ENCODE assay signal across 9 cellular contexts in genomic region chr14:35416108-35416750, GRCh38. TPM values are rescaled to one million over a fixed set of nuclear protein-coding genes. Genes with fewer than 3 reads are reported as not detected.
DNase-seq lines count a peak whose midpoint lies in the region; ATAC-seq and TF ChIP-seq lines count a peak whose summit lies in the region.
"Had no signal": no experiment of that assay in that cellular context is flagged by ENCODE, and none has a peak within 500 bp of the region (broad histone marks: within the 10 kb centered on the region; RNA-seq: fewer than 3 reads in every experiment).

No MANE protein-coding gene starts in this region.

- H3K4me3 ChIP-seq in CD8-positive, alpha-beta memory T cell (ENCODE audit: low read length) = peak overlapping the region; percentile 32
- no peak overlapping the region for H3K4me3 ChIP-seq in transverse colon
- H3K4me3 ChIP-seq in mucosa of descending colon = no peak overlapping the region
- H3K4me3 ChIP-seq: skin epidermis had no signal

- no peaks in the 10 kb centered on the region for H3K9me3 ChIP-seq in CD8-positive, alpha-beta memory T cell (ENCODE audit: low read length)
- no peaks in the 10 kb centered on the region for H3K9me3 ChIP-seq in T-helper 17 cell (ENCODE audit: control insufficient read depth, low read length, poor library complexity, severe bottlenecking)
- H3K9me3 ChIP-seq in transverse colon = no peaks in the 10 kb centered on the region
- no peaks in the 10 kb centered on the region for H3K9me3 ChIP-seq in mucosa of descending colon

- H3K4me1 ChIP-seq in CD8-positive, alpha-beta memory T cell (ENCODE audit: insufficient read depth, low read length) = peaks cover 34% of the 10 kb centered on the region
- H3K4me1 ChIP-seq in transverse colon = peaks cover 0 to 17% (median 4%) of the 10 kb centered on the region in 4 donors
- H3K4me1 ChIP-seq in mucosa of descending colon (ENCODE audit: low read depth) = no peaks in the 10 kb centered on the region

- ATAC-seq in GM21737 (IDR thresholded peaks at IDR 0.05; ENCODE audit: unreplicated experiment) (peak; percentile 46), T-helper 17 cell (peak; percentile 75), mucosa of descending colon (no peak)
- peak; percentile 62 for ATAC-seq in effector memory CD8-positive, alpha-beta T cell (replicated peaks)

- peak overlapping the region; percentile 41 to 86 (median 80) for H3K4me3 Mint-ChIP-seq in CD8-positive, alpha-beta memory T cell
- peak overlapping the region; percentile 87 for H3K4me3 Mint-ChIP-seq in T-helper 17 cell
- H3K4me3 Mint-ChIP-seq in effector memory CD8-positive, alpha-beta T cell = peak overlapping the region; percentile 54 to 66

- 46 to 74% methylated on average over 3 to 5 of the region's 5 CpGs for WGBS in transverse colon (ENCODE audit: low coverage in 1 of 2), 2 donors

- no peak for TF ChIP-seq EP300 in transverse colon (IDR thresholded peaks at IDR 0.05; ENCODE audit: low read depth)

- peak overlapping the region; percentile 86 to 99 (median 96) for H3K27ac Mint-ChIP-seq in CD8-positive, alpha-beta memory T cell
- H3K27ac Mint-ChIP-seq in T-helper 17 cell = peak overlapping the region; percentile 98
- peak overlapping the region; percentile 92 to 94 for H3K27ac Mint-ChIP-seq in effector memory CD8-positive, alpha-beta T cell

- H3K36me3 ChIP-seq in CD8-positive, alpha-beta memory T cell (ENCODE audit: insufficient read depth, low read length) = no peaks in the 10 kb centered on the region
- H3K36me3 ChIP-seq in transverse colon (no peaks in the 10 kb centered on the region), mucosa of descending colon (ENCODE audit: low read depth) (no peaks in the 10 kb centered on the region)

- CTCF ChIA-PET in CD8-positive, alpha-beta memory T cell (lab: Charles Lee) = interaction anchor here (0.9 to 18.9 kb wide), 15 partner anchors 8 to 743 kb away, joined by 3 to 273 read pairs (median 4); partner anchors contain the start of genes NFKBIA, PPP2R3C and PSMA6

- TF ChIP-seq POLR2A in transverse colon (IDR thresholded peaks at IDR 0.05) = no peak

- no peaks in the 10 kb centered on the region for H3K9me3 Mint-ChIP-seq in CD8-positive, alpha-beta memory T cell
- H3K9me3 Mint-ChIP-seq in effector memory CD8-positive, alpha-beta T cell = no peaks in the 10 kb centered on the region

- TF ChIP-seq CTCF in transverse colon (IDR thresholded peaks at IDR 0.05) (no peak), mucosa of descending colon (IDR thresholded peaks at IDR 0.05) (no peak)

- H3K36me3 Mint-ChIP-seq in CD8-positive, alpha-beta memory T cell = no peaks in the 10 kb centered on the region
- H3K36me3 Mint-ChIP-seq in T-helper 17 cell (ENCODE audit: low read depth) = no peaks in the 10 kb centered on the region
- peaks cover 8% of the 10 kb centered on the region for H3K36me3 Mint-ChIP-seq in effector memory CD8-positive, alpha-beta T cell (ENCODE audit: insufficient read depth)

- POLR2A ChIA-PET in CD8-positive, alpha-beta memory T cell (lab: Charles Lee) = interaction anchor here (0.5 to 5.3 kb wide), 12 partner anchors 12 to 539 kb away, joined by 3 to 99 read pairs (median 4); partner anchors contain the start of genes FAM177A1, NFKBIA, PPP2R3C and PRORP

- H3K27me3 Mint-ChIP-seq in CD8-positive, alpha-beta memory T cell = peaks cover 0 to 4% of the 10 kb centered on the region in 2 donors
- no peaks in the 10 kb centered on the region for H3K27me3 Mint-ChIP-seq in T-helper 17 cell
- no peaks in the 10 kb centered on the region for H3K27me3 Mint-ChIP-seq in effector memory CD8-positive, alpha-beta T cell

- peak; percentile 55 to 79 (median 68) for DNase-seq in CD8-positive, alpha-beta memory T cell
- DNase-seq in T-helper 17 cell = peak; percentile 42 to 69 (median 43)
- peak; percentile 50 to 60 (median 57) for DNase-seq in effector memory CD8-positive, alpha-beta T cell
- peak; percentile 34 for DNase-seq in transverse colon
- no peak for DNase-seq in dermis blood vessel endothelial cell
- no peak for DNase-seq in mucosa of gallbladder (ENCODE audit: low spot score)
- DNase-seq in mucosa of descending colon = no peak

- intact Hi-C loops in transverse colon (cut with DNase I; ENCODE audit: low total_unique reads) = loop anchor here (5.0 to 10.0 kb wide), 2 partner anchors 151 to 284 kb away; no protein-coding TSS in a partner anchor
- intact Hi-C loops in mucosa of descending colon (cut with DNase I, micrococcal nuclease) = loop anchor here in 1 of 2 donors (10.0 kb wide), 1 partner anchor 191 kb away; no protein-coding TSS in a partner anchor

- H3K4me1 Mint-ChIP-seq in CD8-positive, alpha-beta memory T cell = peaks cover 49 to 61% (median 58%) of the 10 kb centered on the region in 3 donors
- peaks cover 37% of the 10 kb centered on the region for H3K4me1 Mint-ChIP-seq in T-helper 17 cell
- peaks cover 38 to 49% of the 10 kb centered on the region in 2 donors for H3K4me1 Mint-ChIP-seq in effector memory CD8-positive, alpha-beta T cell (ENCODE audit: low read depth in 2 of 2)

- in situ Hi-C loops in transverse colon (cut with MboI; ENCODE audit: low pct_ligation_motif_present in 1 of 4, low pct_unique_long_range_greater_than_20kb in 1 of 4, low sequenced_read_pairs in 3 of 4) = loop anchor here in 3 of 4 donors (10.0 to 25.0 kb wide), 5 partner anchors 129 to 704 kb away; partner anchors contain the start of genes BAZ1A (in 1 of the 3), CFL2 (in 1 of the 3), PPP2R3C (in 1 of the 3) and PRORP (in 1 of the 3)

- no peak overlapping the region for H3K27ac ChIP-seq in CD8-positive, alpha-beta memory T cell (ENCODE audit: low read depth, low read length)
- H3K27ac ChIP-seq in transverse colon = peak overlapping the region in 1 of 4 donors; percentile 28

- no peaks in the 10 kb centered on the region for H3K27me3 ChIP-seq in CD8-positive, alpha-beta memory T cell (ENCODE audit: insufficient read depth, low read length, poor library complexity, severe bottlenecking)
- no peaks in the 10 kb centered on the region for H3K27me3 ChIP-seq in transverse colon

RNA-seq across cellular contexts. Expression of gene NFKBIA, which starts 11.7 kb away (rescaled TPM):
- total RNA-seq in CD8-positive, alpha-beta memory T cell = 100 to 1,000 TPM; 482 to 483 TPM
- polyA plus RNA-seq in CD8-positive, alpha-beta memory T cell = 344 TPM
- total RNA-seq in T-helper 17 cell (1,000 to 10,000 TPM; 1,744 to 1,805 TPM), transverse colon (1,000 to 10,000 TPM in 1 of 4 donors, 100 to 1,000 TPM in 3; 362 to 1,916 (median 456) TPM), dermis blood vessel endothelial cell (138 and 262 TPM in 2 replicates), mucosa of gallbladder (74.8 TPM), mucosa of descending colon (100 to 1,000 TPM; 134 to 180 (median 153) TPM)

Comparison
In these comparisons a context has a peak if more than half of its experiments do, and no peak if none do; other contexts are left out.
1. DNase-seq: peak in CD8-positive, alpha-beta memory T cell (5 of 5), T-helper 17 cell (3 of 3), effector memory CD8-positive, alpha-beta T cell (3 of 3) and transverse colon (single experiment); none in dermis blood vessel endothelial cell (single experiment), mucosa of gallbladder (single experiment) and mucosa of descending colon (0 of 3).
2. Peak in every context shown above with its lines, with median percentiles within 50 percentile points of each other: H3K27ac Mint-ChIP-seq and H3K4me3 Mint-ChIP-seq.